ENCODE assay signal across 8 cellular contexts in genomic region chr12:114683709-114684097, GRCh38. TPM values are rescaled to one million over a fixed set of nuclear protein-coding genes. Genes with fewer than 3 reads are reported as not detected.
DNase-seq lines count a peak whose midpoint lies in the region; ATAC-seq, FAIRE-seq and TF ChIP-seq lines count a peak whose summit lies in the region.

No MANE protein-coding gene starts in this region.

- peaks cover 59% of the 10 kb centered on the region for H3K27me3 ChIP-seq in CD8-positive, alpha-beta memory T cell (ENCODE audit: insufficient read depth, low read length, poor library complexity, severe bottlenecking)
- H3K27me3 ChIP-seq in WERI-Rb-1 (ENCODE audit: insufficient read depth, low read depth, severe bottlenecking), result peaks cover 40% of the 10 kb centered on the region
- H3K27me3 ChIP-seq in foreskin keratinocyte, result no peaks in the 10 kb centered on the region
- H3K27me3 ChIP-seq in pancreas, result peaks cover 0 to 78% (median 5%) of the 10 kb centered on the region in 4 donors

- no peak for FAIRE-seq in pancreas (lab: Jason Lieb, UNC)

- POLR2A ChIA-PET in CD8-positive, alpha-beta memory T cell (lab: Charles Lee), result no interaction called here

- no peaks in the 10 kb centered on the region for H3K9me3 ChIP-seq in CD8-positive, alpha-beta memory T cell (ENCODE audit: low read length)
- H3K9me3 ChIP-seq in WERI-Rb-1 (ENCODE audit: severe bottlenecking) (peaks cover 3% of the 10 kb centered on the region), pancreas (no peaks in the 10 kb centered on the region)

- H3K4me3 Mint-ChIP-seq in CD8-positive, alpha-beta memory T cell, result peak overlapping the region in 6 of 7 donors; percentile 69 to 89 (median 77)

- intact Hi-C loops in pancreas (cut with DNase I), result no loop called here

- H3K4me1 ChIP-seq in CD8-positive, alpha-beta memory T cell (ENCODE audit: insufficient read depth, low read length), result peaks cover 3% of the 10 kb centered on the region
- H3K4me1 ChIP-seq in foreskin keratinocyte (peaks cover 5% of the 10 kb centered on the region), pancreas (peaks cover 0 to 10% (median 4%) of the 10 kb centered on the region in 3 donors)

- in situ Hi-C loops in GM13976 (cut with MboI; ENCODE audit: low sequenced_read_pairs, unreplicated experiment), result no loop called here

- no peak for TF ChIP-seq CTCF in WERI-Rb-1 (IDR thresholded peaks at IDR 0.05; ENCODE audit: low read depth, low read length)
- no peak for TF ChIP-seq CTCF in foreskin keratinocyte (conservative IDR thresholded peaks at IDR 0.05)
- TF ChIP-seq CTCF in pancreas (IDR thresholded peaks at IDR 0.05), result no peak
- no peak for TF ChIP-seq CTCF in GM13976 (IDR thresholded peaks at IDR 0.05; ENCODE audit: borderline replicate concordance, control extremely low read depth, extremely low read depth, insufficient read depth, missing control alignments)

- H3K27me3 Mint-ChIP-seq in CD8-positive, alpha-beta memory T cell, result peaks cover 81 to 91% of the 10 kb centered on the region in 2 donors

- WGBS in pancreas, 2 donors, result 2 to 4% methylated on average over 19 of the region's 19 CpGs

- CTCF ChIA-PET in CD8-positive, alpha-beta memory T cell (lab: Charles Lee), result no interaction called here

- no peaks in the 10 kb centered on the region for H3K36me3 ChIP-seq in CD8-positive, alpha-beta memory T cell (ENCODE audit: insufficient read depth, low read length)
- no peaks in the 10 kb centered on the region for H3K36me3 ChIP-seq in WERI-Rb-1
- H3K36me3 ChIP-seq in pancreas, result no peaks in the 10 kb centered on the region

- H3K27ac ChIP-seq in CD8-positive, alpha-beta memory T cell (ENCODE audit: low read depth, low read length), result no peak overlapping the region
- H3K27ac ChIP-seq in WERI-Rb-1, result peak overlapping the region; percentile 37
- peak overlapping the region; percentile 86 for H3K27ac ChIP-seq in foreskin keratinocyte
- H3K27ac ChIP-seq in pancreas, result peak overlapping the region in 2 of 4 donors; percentile 31 to 34

- H3K4me3 ChIP-seq in CD8-positive, alpha-beta memory T cell (ENCODE audit: low read length), result peak overlapping the region; percentile 27
- H3K4me3 ChIP-seq in WERI-Rb-1 (ENCODE audit: low read depth, low read length) (peak overlapping the region; percentile 56), pancreas (peak overlapping the region; percentile 7 to 54 (median 23))

- peaks cover 0 to 23% (median 19%) of the 10 kb centered on the region in 5 donors for H3K9me3 Mint-ChIP-seq in CD8-positive, alpha-beta memory T cell

- H3K36me3 Mint-ChIP-seq in CD8-positive, alpha-beta memory T cell, result no peaks in the 10 kb centered on the region

- ATAC-seq in foreskin keratinocyte (no peak), pancreas (peak in 1 of 4 donors; percentile 4), HG02884 (IDR thresholded peaks at IDR 0.05; ENCODE audit: unreplicated experiment) (no peak)

- peak overlapping the region in 1 of 8 donors; percentile 26 for H3K27ac Mint-ChIP-seq in CD8-positive, alpha-beta memory T cell

- no peak for DNase-seq in CD8-positive, alpha-beta memory T cell
- DNase-seq in WERI-Rb-1 (no peak), foreskin keratinocyte (no peak), pancreas (no peak), SW480 (ENCODE audit: low spot score) (no peak), GM13976 (ENCODE audit: low spot score) (no peak), NCI-H2107 (lab: John Stamatoyannopoulos, UW) (no peak)

- H3K4me1 Mint-ChIP-seq in CD8-positive, alpha-beta memory T cell, result peaks cover 23 to 41% (median 34%) of the 10 kb centered on the region in 3 donors

RNA-seq across cellular contexts. Expression of gene TBX3, which starts 0.3 kb away (rescaled TPM):
- total RNA-seq in CD8-positive, alpha-beta memory T cell, result not detected
- not detected for polyA plus RNA-seq in CD8-positive, alpha-beta memory T cell
- total RNA-seq in foreskin keratinocyte (25.1 and 33.5 TPM in 2 replicates), pancreas (1 to 10 TPM in 5 of 6 donors, under 1 TPM in 1; 0.60 to 3.9 (median 1.6) TPM)
- polyA plus RNA-seq in foreskin keratinocyte (10.3 and 11.9 TPM in 2 replicates), pancreas (1 to 10 TPM; 1.7 to 4.6 TPM)
